In genomic region chr17:75892556-75893224, GRCh38 we compare ENCODE assay signal across 1 cellular context.
TF ChIP-seq lines count a peak whose summit lies in the region.

No MANE protein-coding gene starts in this region.

TF ChIP-seq in HepG2, 621 proteins besides CTCF, POLR2A, EP300 and RAD21 (continued from another document and continues in another):
- no peak for TF ChIP-seq ZNF646 (CRISPR knock-in tag; IDR thresholded peaks at IDR 0.05)
- TF ChIP-seq MXD4 (CRISPR knock-in tag; IDR thresholded peaks at IDR 0.05): 0 out of 2 replicates have a peak, but pooled peaks have one; percentile 40
- no peak for TF ChIP-seq IRF1 (CRISPR knock-in tag; IDR thresholded peaks at IDR 0.05; ENCODE audit: low read depth)
- TF ChIP-seq ZSCAN9 (CRISPR knock-in tag; IDR thresholded peaks at IDR 0.05; ENCODE audit: borderline replicate concordance): no peak; the same call in 1 of the 2 replicates
- no peak for TF ChIP-seq ARNT2 (CRISPR knock-in tag; IDR thresholded peaks at IDR 0.05; ENCODE audit: low read depth)
- TF ChIP-seq GPBP1L1 (CRISPR knock-in tag; IDR thresholded peaks at IDR 0.05): no peak
- TF ChIP-seq DMTF1 (CRISPR knock-in tag; IDR thresholded peaks at IDR 0.05): 0 out of 2 replicates have a peak, but pooled peaks have one; percentile 58
- TF ChIP-seq HNRNPK (IDR thresholded peaks at IDR 0.05; ENCODE audit: low read depth, low read length, poor library complexity, severe bottlenecking): no peak
- TF ChIP-seq MEIS1 (CRISPR knock-in tag; IDR thresholded peaks at IDR 0.05; ENCODE audit: borderline replicate concordance): peak; percentile 81; the same call in 1 of the 2 replicates
- TF ChIP-seq ZNF639 (CRISPR knock-in tag; conservative IDR thresholded peaks at IDR 0.05): 0 out of 2 replicates have a peak, but pooled peaks have one; percentile 33
- peak; percentile 64 for TF ChIP-seq NR1H2 (CRISPR knock-in tag; IDR thresholded peaks at IDR 0.05; ENCODE audit: borderline replicate concordance, low read depth)
- no peak for TF ChIP-seq FLYWCH1 (CRISPR knock-in tag; IDR thresholded peaks at IDR 0.05)
- 0 out of 2 replicates have a peak, but pooled peaks have one; percentile 62 for TF ChIP-seq ZSCAN5A (CRISPR knock-in tag; IDR thresholded peaks at IDR 0.05; ENCODE audit: borderline replicate concordance)
- TF ChIP-seq ZNF790 (CRISPR knock-in tag; IDR thresholded peaks at IDR 0.05; ENCODE audit: borderline replicate concordance): no peak
- peak; percentile 40; the same call in 1 of the 2 replicates for TF ChIP-seq ZNF614 (CRISPR knock-in tag; IDR thresholded peaks at IDR 0.05; ENCODE audit: borderline replicate concordance)
- peak in 1 of 2 experiments; percentile 46; a peak in 1 of 4 replicates for TF ChIP-seq KLF16 (CRISPR knock-in tag; IDR thresholded peaks at IDR 0.05)
- TF ChIP-seq CCAR2 (optimal IDR thresholded peaks at IDR 0.05; ENCODE audit: low read depth, low read length): no peak
- no peak for TF ChIP-seq RCOR2 (CRISPR knock-in tag; IDR thresholded peaks at IDR 0.05)
- no peak for TF ChIP-seq ZNF234 (CRISPR knock-in tag; conservative IDR thresholded peaks at IDR 0.05)
- no peak for TF ChIP-seq BATF2 (CRISPR knock-in tag; IDR thresholded peaks at IDR 0.05)
- peak; percentile 65; the same call in 1 of the 2 replicates for TF ChIP-seq RXRA (CRISPR knock-in tag; IDR thresholded peaks at IDR 0.05)
- no peak for TF ChIP-seq RERE (CRISPR knock-in tag; IDR thresholded peaks at IDR 0.05; ENCODE audit: low read depth)
- peak; percentile 76; the same call in 1 of the 2 replicates for TF ChIP-seq ZFP37 (CRISPR knock-in tag; IDR thresholded peaks at IDR 0.05; ENCODE audit: borderline replicate concordance)
- 0 out of 2 replicates have a peak, but pooled peaks have one; percentile 21 for TF ChIP-seq SIN3A (IDR thresholded peaks at IDR 0.05; ENCODE audit: borderline replicate concordance, low read depth, low read length)
- peak; percentile 57; the same call in 1 of the 3 replicates for TF ChIP-seq MXI1 (IDR thresholded peaks at IDR 0.05; ENCODE audit: borderline replicate concordance, low read depth, low read length)
- peak; percentile 34; the same call in 1 of the 2 replicates for TF ChIP-seq ZNF232 (CRISPR knock-in tag; IDR thresholded peaks at IDR 0.05; ENCODE audit: borderline replicate concordance)
- no peak for TF ChIP-seq ZNF557 (CRISPR knock-in tag; IDR thresholded peaks at IDR 0.05)
- TF ChIP-seq FOXA3 (CRISPR knock-in tag; IDR thresholded peaks at IDR 0.05): no peak
- TF ChIP-seq CBX5 (CRISPR knock-in tag; IDR thresholded peaks at IDR 0.05; ENCODE audit: borderline replicate concordance): no peak
- TF ChIP-seq KMT2A (CRISPR knock-in tag; IDR thresholded peaks at IDR 0.05): peak; percentile 68
- no peak; the same call in 1 of the 2 replicates for TF ChIP-seq ATF6 (CRISPR knock-in tag; conservative IDR thresholded peaks at IDR 0.05)
- no peak for TF ChIP-seq ZNF891 (CRISPR knock-in tag; IDR thresholded peaks at IDR 0.05)
